11 cellular contexts compared by ENCODE assay signal in genomic region chr10:18179901-18180300, GRCh38. TPM values are rescaled to one million over a fixed set of nuclear protein-coding genes. Genes with fewer than 3 reads are reported as not detected.
DNase-seq lines count a peak whose midpoint lies in the region; TF ChIP-seq lines count a peak whose summit lies in the region.
"Had no signal": no experiment of that assay in that cellular context is flagged by ENCODE, and none has a peak within 500 bp of the region (broad histone marks: within the 10 kb centered on the region; RNA-seq: fewer than 3 reads in every experiment).

No MANE protein-coding gene starts in this region.

- H3K36me3 Mint-ChIP-seq in endodermal cell (ENCODE audit: low read depth) = no peaks in the 10 kb centered on the region

- DNase-seq in RPMI7951 (ENCODE audit: low read depth) (peak; percentile 17), endodermal cell (no peak), lung microvascular endothelial cell (ENCODE audit: low read depth in 2 of 2) (peak; percentile 17 to 42), tibial artery (peak in 1 of 2 donors; percentile 73), SK-N-DZ (ENCODE audit: low spot score) (no peak)
- DNase-seq in stimulated activated CD4-positive, alpha-beta T cell treated with anti-CD3 and anti-CD28 coated beads, Interleukin-15, amount 100 ng/mL, for 24 hours = no peak
- no peak for DNase-seq in activated CD4-positive, CD25-positive, alpha-beta regulatory T cell treated with anti-CD3 and anti-CD28 coated beads, Interleukin-2, amount 50 U/mL, for 72 hours
- DNase-seq: GDM1, mesendoderm, NCI-H510A, T-helper 17 cell had no signal

- no peaks in the 10 kb centered on the region for H3K9me3 Mint-ChIP-seq in endodermal cell

- H3K27me3 Mint-ChIP-seq in endodermal cell (ENCODE audit: insufficient read depth) = no peaks in the 10 kb centered on the region

- WGBS in endodermal cell (ENCODE audit: insufficient coverage in 1 of 2, insufficient read length in 1 of 2), 2 experiments = 83 to 87% methylated on average over 3 to 6 of the region's 6 CpGs

- no peak overlapping the region for H3K27ac Mint-ChIP-seq in endodermal cell
- H3K27ac Mint-ChIP-seq: T-helper 17 cell had no signal

- H3K4me3 ChIP-seq in endodermal cell (ENCODE audit: low read length) (no peak overlapping the region), tibial artery (peak overlapping the region; percentile 28 to 32)

- H3K4me3 Mint-ChIP-seq in endodermal cell = no peak overlapping the region
- H3K4me3 Mint-ChIP-seq: T-helper 17 cell had no signal

- peak overlapping the region; percentile 5 for H3K27ac ChIP-seq in endodermal cell (ENCODE audit: low read depth, low read length)
- peak overlapping the region; percentile 60 to 77 for H3K27ac ChIP-seq in tibial artery

- intact Hi-C loops in tibial artery (cut with DNase I; ENCODE audit: low total_unique reads) = no loop called here

- H3K9me3 ChIP-seq in endodermal cell (ENCODE audit: control insufficient read depth, low read length) (no peaks in the 10 kb centered on the region), tibial artery (no peaks in the 10 kb centered on the region)

- H3K36me3 ChIP-seq in endodermal cell (ENCODE audit: control insufficient read depth, insufficient read depth, low read length) (no peaks in the 10 kb centered on the region), tibial artery (no peaks in the 10 kb centered on the region)

- TF ChIP-seq CTCF in endodermal cell (conservative IDR thresholded peaks at IDR 0.05) = no peak
- TF ChIP-seq CTCF in tibial artery (IDR thresholded peaks at IDR 0.05) = no peak

- H3K27me3 ChIP-seq in endodermal cell (ENCODE audit: control insufficient read depth, insufficient read depth, low read length, poor library complexity, severe bottlenecking) (no peaks in the 10 kb centered on the region), tibial artery (no peaks in the 10 kb centered on the region)

- H3K4me1 ChIP-seq in endodermal cell (ENCODE audit: control insufficient read depth, insufficient read depth, low read length) (no peaks in the 10 kb centered on the region), tibial artery (peaks cover 0 to 38% (median 15%) of the 10 kb centered on the region in 4 donors)

- H3K9ac ChIP-seq in endodermal cell (ENCODE audit: extremely low read depth, low read length, poor library complexity, severe bottlenecking) = no peak overlapping the region

- H3K4me1 Mint-ChIP-seq in endodermal cell = no peaks in the 10 kb centered on the region
- H3K4me1 Mint-ChIP-seq: T-helper 17 cell had no signal

RNA-seq across cellular contexts. Expression of gene CACNB2, which starts 39.7 kb away (rescaled TPM):
- not detected in 2 replicates for total RNA-seq in RPMI7951 (2014; rRNA removed; shearing (Covaris generic))
- total RNA-seq in endodermal cell (1 to 10 TPM; 1.9 to 4.6 TPM), lung microvascular endothelial cell (not detected in 2 replicates)
- polyA plus RNA-seq in endodermal cell (2013, experiment 1 of 2) = 1.6 TPM
- polyA plus RNA-seq in endodermal cell (2013, experiment 2 of 2) = 0.91 TPM
- not detected in 2 replicates for polyA plus RNA-seq in SK-N-DZ (2014; cell fraction: cytosol; rRNA removed)
- polyA plus RNA-seq in SK-N-DZ (2014; cell fraction: nucleus; rRNA removed) = not detected in 2 replicates
- total RNA-seq: T-helper 17 cell had no signal

Comparison
In these comparisons a context has a peak if more than half of its experiments do, and no peak if none do; other contexts are left out.
1. DNase-seq: peak in RPMI7951 (single experiment) and lung microvascular endothelial cell (2 of 2); none in endodermal cell (single experiment), stimulated activated CD4-positive, alpha-beta T cell treated with anti-CD3 and anti-CD28 coated beads, Interleukin-15, amount 100 ng/mL, for 24 hours (single experiment), SK-N-DZ (single experiment) and activated CD4-positive, CD25-positive, alpha-beta regulatory T cell treated with anti-CD3 and anti-CD28 coated beads, Interleukin-2, amount 50 U/mL, for 72 hours (single experiment).